20 cellular contexts compared by ENCODE assay signal in the genomic region with DNA sequence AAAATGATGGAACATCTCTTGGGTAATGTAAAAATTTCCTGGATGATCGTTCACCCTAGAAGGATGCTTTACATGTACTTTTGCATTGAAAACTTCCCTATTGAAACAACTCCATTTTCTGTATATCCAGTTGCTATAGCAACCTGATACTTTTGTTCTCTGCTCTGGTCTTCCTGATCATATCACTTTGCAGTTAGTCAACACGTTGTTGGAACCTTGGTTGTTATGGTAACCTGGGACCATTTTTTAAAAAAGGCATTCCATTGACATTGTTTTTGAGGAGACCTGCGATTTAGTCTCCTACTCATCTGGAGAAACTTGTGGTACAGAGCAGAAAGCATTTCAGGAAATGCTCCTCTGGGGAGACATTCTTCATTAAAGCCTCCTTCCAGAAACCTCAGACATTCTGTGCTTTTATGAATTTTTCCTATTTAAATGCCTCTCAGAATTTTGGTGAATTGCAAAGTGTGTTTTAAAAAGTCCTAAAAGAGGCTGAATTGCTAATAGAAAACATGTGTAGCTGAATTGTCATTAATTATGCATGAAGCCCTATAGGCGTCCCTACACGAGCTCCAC.
"Had no signal": no experiment of that assay in that cellular context is flagged by ENCODE, and none has a peak within 500 bp of the region (broad histone marks: within the 10 kb centered on the region; RNA-seq: fewer than 3 reads in every experiment).

No MANE protein-coding gene starts in this region.

- H3K4me3 Mint-ChIP-seq: activated CD4-positive, alpha-beta T cell treated with anti-CD3 and anti-CD28 coated beads for 36 hours; activated CD8-positive, alpha-beta T cell treated with anti-CD3 and anti-CD28 coated beads for 36 hours; activated naive CD8-positive, alpha-beta T cell treated with anti-CD3 and anti-CD28 coated beads for 36 hours; activated T-cell treated with anti-CD3 and anti-CD28 coated beads, Interleukin-2, amount 50 U/mL, for 72 hours; stimulated activated effector memory CD8-positive, alpha-beta T cell treated with anti-CD3 and anti-CD28 coated beads, Interleukin-12 subunit alpha, Interleukin-12 subunit beta, amount 100 ng/mL, for 72 hours had no signal

- H3K4me1 Mint-ChIP-seq: activated CD4-positive, alpha-beta T cell treated with anti-CD3 and anti-CD28 coated beads for 36 hours; activated naive CD8-positive, alpha-beta T cell treated with anti-CD3 and anti-CD28 coated beads for 36 hours; stimulated activated effector memory CD8-positive, alpha-beta T cell treated with anti-CD3 and anti-CD28 coated beads, Interleukin-12 subunit alpha, Interleukin-12 subunit beta, amount 100 ng/mL, for 72 hours had no signal

- H3K27me3 ChIP-seq: breast epithelium, foreskin keratinocyte, tibial artery had no signal

- H3K9me3 Mint-ChIP-seq: activated CD8-positive, alpha-beta T cell treated with anti-CD3 and anti-CD28 coated beads for 36 hours; activated naive CD8-positive, alpha-beta T cell treated with anti-CD3 and anti-CD28 coated beads for 36 hours; activated T-cell treated with anti-CD3 and anti-CD28 coated beads, Interleukin-2, amount 50 U/mL, for 72 hours; stimulated activated effector memory CD8-positive, alpha-beta T cell treated with anti-CD3 and anti-CD28 coated beads, Interleukin-12 subunit alpha, Interleukin-12 subunit beta, amount 100 ng/mL, for 72 hours had no signal

- H3K4me3 ChIP-seq: breast epithelium, dorsolateral prefrontal cortex, smooth muscle cell, tibial artery had no signal

- H3K27ac Mint-ChIP-seq: activated CD4-positive, alpha-beta T cell treated with anti-CD3 and anti-CD28 coated beads for 36 hours; activated CD8-positive, alpha-beta T cell treated with anti-CD3 and anti-CD28 coated beads for 36 hours; activated naive CD8-positive, alpha-beta T cell treated with anti-CD3 and anti-CD28 coated beads for 36 hours; activated T-cell treated with anti-CD3 and anti-CD28 coated beads, Interleukin-2, amount 50 U/mL, for 72 hours; progenitor cell of endocrine pancreas; stimulated activated effector memory CD8-positive, alpha-beta T cell treated with anti-CD3 and anti-CD28 coated beads, Interleukin-12 subunit alpha, Interleukin-12 subunit beta, amount 100 ng/mL, for 72 hours had no signal

- H3K36me3 Mint-ChIP-seq: activated naive CD8-positive, alpha-beta T cell treated with anti-CD3 and anti-CD28 coated beads for 36 hours; stimulated activated effector memory CD8-positive, alpha-beta T cell treated with anti-CD3 and anti-CD28 coated beads, Interleukin-12 subunit alpha, Interleukin-12 subunit beta, amount 100 ng/mL, for 72 hours had no signal

- H3K27ac ChIP-seq: breast epithelium, dorsolateral prefrontal cortex, foreskin keratinocyte, tibial artery, VCaP had no signal

- H3K9me3 ChIP-seq: breast epithelium, tibial artery had no signal

- DNase-seq: activated CD4-positive, alpha-beta T cell treated with anti-CD3 and anti-CD28 coated beads for 36 hours; activated CD8-positive, alpha-beta memory T cell treated with anti-CD3 and anti-CD28 coated beads, Interleukin-2, amount 50 U/mL, for 4 hours; activated CD8-positive, alpha-beta T cell treated with anti-CD3 and anti-CD28 coated beads for 36 hours; activated gamma-delta T cell treated with Interleukin-2 at 50 U/mL for 16 hours; activated naive CD8-positive, alpha-beta T cell treated with anti-CD3 and anti-CD28 coated beads for 36 hours; activated T-cell treated with anti-CD3 and anti-CD28 coated beads, Interleukin-2, amount 50 U/mL, for 72 hours; anterior cingulate cortex; dorsolateral prefrontal cortex; foreskin keratinocyte; head of caudate nucleus; kidney; nucleus accumbens; right cardiac atrium; T-helper 9 cell; tibial artery had no signal

- H3K4me1 ChIP-seq: breast epithelium, foreskin keratinocyte, tibial artery had no signal

- H3K36me3 ChIP-seq: breast epithelium, tibial artery had no signal
